ENCODE assay signal across 1 cellular context in the genomic region with DNA sequence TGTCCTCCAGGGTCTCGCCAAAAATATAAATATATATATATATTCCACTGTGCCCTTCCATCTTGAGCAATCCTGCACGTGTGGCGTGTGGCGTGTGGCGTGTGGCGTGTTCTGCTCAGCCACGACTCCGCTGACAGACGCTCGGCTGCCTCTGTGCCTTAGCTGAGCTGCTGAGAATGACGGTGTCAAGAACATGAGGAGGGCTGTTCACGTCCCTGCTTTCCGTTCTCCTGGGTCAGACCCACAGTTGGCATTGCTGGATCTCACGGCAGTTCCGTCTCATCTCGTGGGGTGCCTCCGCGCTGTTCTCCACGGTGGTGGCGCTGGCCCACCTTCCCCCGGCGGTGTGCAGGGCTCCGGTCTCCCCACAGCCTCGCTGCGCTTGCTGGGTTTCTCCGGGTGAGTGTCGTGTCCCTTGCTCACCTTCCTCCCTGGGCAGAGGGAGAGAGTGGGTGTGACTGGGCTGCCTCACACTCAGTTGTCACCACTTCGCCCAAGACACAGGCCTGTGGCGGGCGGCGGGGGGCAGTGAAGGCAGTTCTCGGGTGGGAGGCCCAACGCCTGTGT.
TF ChIP-seq lines count a peak whose summit lies in the region.

No MANE protein-coding gene starts in this region.

TF ChIP-seq in IMR-90, 13 proteins besides CTCF, POLR2A, EP300 and RAD21:
- TF ChIP-seq SMC3 (IDR thresholded peaks at IDR 0.05; ENCODE audit: low read depth, low read length) (no peak), CHD1 (IDR thresholded peaks at IDR 0.05; ENCODE audit: low read depth, low read length) (no peak), NFE2L2 (IDR thresholded peaks at IDR 0.05; ENCODE audit: low read depth, low read length) (no peak), RCOR1 (IDR thresholded peaks at IDR 0.05; ENCODE audit: insufficient replicate concordance, low read length) (no peak), MAFK (IDR thresholded peaks at IDR 0.05; ENCODE audit: low read depth, low read length) (no peak), MXI1 (IDR thresholded peaks at IDR 0.05; ENCODE audit: borderline replicate concordance, low read depth, low read length) (no peak), MAZ (IDR thresholded peaks at IDR 0.05; ENCODE audit: borderline replicate concordance, low read depth, low read length) (no peak), BHLHE40 (IDR thresholded peaks at IDR 0.05; ENCODE audit: low read depth, low read length) (no peak), FOS (IDR thresholded peaks at IDR 0.05; ENCODE audit: low read depth, low read length) (no peak), CEBPB (IDR thresholded peaks at IDR 0.05; ENCODE audit: low read depth, low read length) (no peak), RFX5 (IDR thresholded peaks at IDR 0.05; ENCODE audit: low read depth, low read length) (no peak)
- TF ChIP-seq, protein P1, sequence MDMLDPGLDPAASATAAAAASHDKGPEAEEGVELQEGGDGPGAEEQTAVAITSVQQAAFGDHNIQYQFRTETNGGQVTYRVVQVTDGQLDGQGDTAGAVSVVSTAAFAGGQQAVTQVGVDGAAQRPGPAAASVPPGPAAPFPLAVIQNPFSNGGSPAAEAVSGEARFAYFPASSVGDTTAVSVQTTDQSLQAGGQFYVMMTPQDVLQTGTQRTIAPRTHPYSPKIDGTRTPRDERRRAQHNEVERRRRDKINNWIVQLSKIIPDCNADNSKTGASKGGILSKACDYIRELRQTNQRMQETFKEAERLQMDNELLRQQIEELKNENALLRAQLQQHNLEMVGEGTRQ (IDR thresholded peaks at IDR 0.05; ENCODE audit: low read depth, low read length): no peak
- TF ChIP-seq, protein P2, sequence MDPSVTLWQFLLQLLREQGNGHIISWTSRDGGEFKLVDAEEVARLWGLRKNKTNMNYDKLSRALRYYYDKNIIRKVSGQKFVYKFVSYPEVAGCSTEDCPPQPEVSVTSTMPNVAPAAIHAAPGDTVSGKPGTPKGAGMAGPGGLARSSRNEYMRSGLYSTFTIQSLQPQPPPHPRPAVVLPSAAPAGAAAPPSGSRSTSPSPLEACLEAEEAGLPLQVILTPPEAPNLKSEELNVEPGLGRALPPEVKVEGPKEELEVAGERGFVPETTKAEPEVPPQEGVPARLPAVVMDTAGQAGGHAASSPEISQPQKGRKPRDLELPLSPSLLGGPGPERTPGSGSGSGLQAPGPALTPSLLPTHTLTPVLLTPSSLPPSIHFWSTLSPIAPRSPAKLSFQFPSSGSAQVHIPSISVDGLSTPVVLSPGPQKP (IDR thresholded peaks at IDR 0.05; ENCODE audit: borderline replicate concordance, low read depth, low read length): no peak
